8 cellular contexts compared by ENCODE assay signal in the genomic region with DNA sequence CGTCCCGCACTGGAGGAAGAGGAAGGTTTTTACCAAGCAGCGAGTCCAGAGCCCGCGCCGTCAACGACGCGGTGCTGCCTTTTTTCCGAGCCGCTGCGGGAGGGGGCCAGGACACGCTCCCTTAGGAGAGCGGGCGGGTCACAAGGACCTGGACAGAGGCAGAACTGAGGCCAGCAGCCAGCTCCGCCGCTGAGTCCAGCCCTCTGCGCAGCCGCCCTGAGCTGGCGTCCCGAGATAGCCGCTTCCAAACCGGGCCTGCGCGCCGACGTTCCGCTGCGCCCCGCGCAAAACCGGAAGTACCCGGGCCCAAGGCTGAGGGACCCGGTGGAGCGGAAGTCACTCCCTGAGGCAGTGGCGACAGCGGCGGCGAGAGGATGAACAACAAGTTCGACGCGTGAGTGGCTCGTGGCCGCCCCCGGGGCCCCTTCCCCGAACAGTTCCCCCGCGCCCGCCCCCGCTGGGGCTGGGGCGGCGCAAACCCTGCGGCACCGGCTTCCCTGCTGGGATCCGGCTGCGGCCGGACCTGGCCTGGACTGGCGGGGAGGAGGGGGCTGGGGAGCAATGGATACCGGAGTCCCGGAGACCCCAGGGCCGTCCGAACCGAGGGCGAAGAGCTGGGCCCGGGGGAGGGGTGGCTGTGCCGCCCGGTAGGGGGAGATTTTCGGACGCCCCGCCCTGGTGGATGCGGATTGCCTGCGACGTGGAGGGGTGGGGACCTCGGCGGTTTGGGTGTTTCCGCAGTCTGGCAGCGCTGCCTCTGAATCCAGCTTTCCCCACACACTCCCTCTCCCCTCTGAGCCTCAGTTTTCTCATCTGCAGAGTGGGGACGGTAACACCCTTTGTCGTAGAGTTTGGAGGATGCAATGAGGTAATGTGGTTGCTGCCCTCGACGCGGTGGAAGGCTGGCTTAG.
DNase-seq lines count a peak whose midpoint lies in the region; TF ChIP-seq lines count a peak whose summit lies in the region.

A gene with protein sequence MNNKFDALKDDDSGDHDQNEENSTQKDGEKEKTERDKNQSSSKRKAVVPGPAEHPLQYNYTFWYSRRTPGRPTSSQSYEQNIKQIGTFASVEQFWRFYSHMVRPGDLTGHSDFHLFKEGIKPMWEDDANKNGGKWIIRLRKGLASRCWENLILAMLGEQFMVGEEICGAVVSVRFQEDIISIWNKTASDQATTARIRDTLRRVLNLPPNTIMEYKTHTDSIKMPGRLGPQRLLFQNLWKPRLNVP (plus strand): TSS at position 339 of the 911 bp plus-strand sequence. CDS start 36 bp downstream, at position 375.
A gene (minus strand): TSS at position 207 of the 911 bp plus-strand sequence. CDS start 675 bp downstream, outside the sequence.

- no peaks in the 10 kb centered on the region for H3K27me3 ChIP-seq in MM.1S (replicated peaks; ENCODE audit: insufficient read depth, low read length)
- H3K27me3 ChIP-seq in neuron (ENCODE audit: insufficient read depth, low read length) = no peaks in the 10 kb centered on the region
- no peaks in the 10 kb centered on the region for H3K27me3 ChIP-seq in subcutaneous abdominal adipose tissue (ENCODE audit: control insufficient read depth in 5 of 5, insufficient read depth in 4 of 5, low read length in 5 of 5)

- no peaks in the 10 kb centered on the region; the same call in none of the 2 replicates for H3F3A ChIP-seq in MM.1S (ENCODE audit: insufficient read depth, low read length)

- H4K20me1 ChIP-seq in MM.1S (ENCODE audit: insufficient read depth, low read length) = no peaks in the 10 kb centered on the region

- peaks cover 6% of the 10 kb centered on the region; the same call in 1 of the 2 replicates for H3K4me1 ChIP-seq in MM.1S (ENCODE audit: low read length)
- H3K4me1 ChIP-seq in neuron (ENCODE audit: insufficient read depth, low read length) = peaks cover 9% of the 10 kb centered on the region
- peaks cover 9 to 30% (median 29%) of the 10 kb centered on the region in 5 donors for H3K4me1 ChIP-seq in subcutaneous abdominal adipose tissue (ENCODE audit: control insufficient read depth in 5 of 5, insufficient read depth in 5 of 5, low read length in 5 of 5)

- H3K4me3 ChIP-seq in MM.1S (ENCODE audit: low read length) = peak within 1 kb of the TSS; percentile 75
- peak within 1 kb of the TSS; percentile 87 for H3K4me3 ChIP-seq in neuron (ENCODE audit: low read length)
- peak within 1 kb of the TSS; percentile 75 to 98 (median 93) for H3K4me3 ChIP-seq in subcutaneous abdominal adipose tissue (ENCODE audit: low read depth in 1 of 5, low read length in 5 of 5)

- H3K9me2 ChIP-seq in MM.1S (replicated peaks; ENCODE audit: insufficient read depth, low read length) = no peaks in the 10 kb centered on the region

- TF ChIP-seq CTCF in MM.1S (IDR thresholded peaks at IDR 0.05; ENCODE audit: low read length) = peak; percentile 23

- H3K27ac ChIP-seq in MM.1S (ENCODE audit: low read length) (peak within 1 kb of the TSS; percentile 89), subcutaneous abdominal adipose tissue (ENCODE audit: low read depth, low read length) (peak within 1 kb of the TSS; percentile 94)

- H3K79me2 ChIP-seq in MM.1S (ENCODE audit: low read length) = peaks cover 59% of the 10 kb centered on the region

- peak within 1 kb of the TSS; percentile 97 for H3K9ac ChIP-seq in MM.1S (ENCODE audit: low read length)
- peak within 1 kb of the TSS; percentile 66 to 97 (median 92) for H3K9ac ChIP-seq in subcutaneous abdominal adipose tissue (ENCODE audit: low read length in 5 of 5)

- H2AFZ ChIP-seq in MM.1S (ENCODE audit: low read length) (peak within 1 kb of the TSS; percentile 85), neuron (ENCODE audit: low read depth, low read length) (peak within 1 kb of the TSS; percentile 87)

- H3K9me3 ChIP-seq in MM.1S (replicated peaks; ENCODE audit: insufficient read depth, low read length) = no peaks in the 10 kb centered on the region
- peaks cover 21% of the 10 kb centered on the region for H3K9me3 ChIP-seq in neuron (ENCODE audit: low read length)
- H3K9me3 ChIP-seq in subcutaneous abdominal adipose tissue (ENCODE audit: control insufficient read depth in 5 of 5, low read length in 5 of 5) = no peaks in the 10 kb centered on the region

- H3K36me3 ChIP-seq in MM.1S (replicated peaks; ENCODE audit: insufficient read depth, low read length) = no peaks in the 10 kb centered on the region
- H3K36me3 ChIP-seq in neuron (ENCODE audit: insufficient read depth, low read length) = peaks cover 38% of the 10 kb centered on the region
- peaks cover 0 to 5% (median 3%) of the 10 kb centered on the region in 5 donors for H3K36me3 ChIP-seq in subcutaneous abdominal adipose tissue (ENCODE audit: control insufficient read depth in 5 of 5, insufficient read depth in 5 of 5, low read length in 5 of 5)

- peak within 1 kb of the TSS; percentile 79 for H3K4me2 ChIP-seq in MM.1S (ENCODE audit: low read depth, low read length)

- DNase-seq in GM03348 (ENCODE audit: low spot score) = peak; percentile 99
- DNase-seq in HCEC 1CT = peak; percentile 94
- DNase-seq in MM.1S = peak; percentile 92
- DNase-seq in SHP77 treated with DMSO at 0.1 percent for 48 hours (lab: John Stamatoyannopoulos, UW) = peak; percentile 80
- peak; percentile 87 for DNase-seq in activated gamma-delta T cell treated with anti-CD3 and anti-CD28 coated beads, Interleukin-2, amount 50 U/mL, for 16 hours (ENCODE audit: low read depth)
- peak; percentile 91 for DNase-seq in foreskin melanocyte

Comparison
In these comparisons a context has a peak if more than half of its experiments do, and no peak if none do; other contexts are left out.
1. Peak in every context shown above with its lines: DNase-seq, H3K4me3 ChIP-seq and H3K27ac ChIP-seq.